8 cellular contexts compared by ENCODE assay signal in genomic region chr1:116418091-116418830, GRCh38. TPM values are rescaled to one million over a fixed set of nuclear protein-coding genes. Genes with fewer than 3 reads are reported as not detected.
DNase-seq lines count a peak whose midpoint lies in the region; ATAC-seq, FAIRE-seq and TF ChIP-seq lines count a peak whose summit lies in the region.

No MANE protein-coding gene starts in this region.

- peak; percentile 88 to 97 for ATAC-seq in activated naive CD4-positive, alpha-beta T cell treated with anti-CD3 and anti-CD28 coated beads, Interleukin-2, amount 50 U/mL, for 72 hours
- ATAC-seq in pancreas = peak; percentile 88 to 95 (median 91)

- H3K36me3 ChIP-seq in H7 (replicated peaks; ENCODE audit: control insufficient read depth, insufficient read depth, low read length) = no peaks in the 10 kb centered on the region
- no peaks in the 10 kb centered on the region for H3K36me3 ChIP-seq in MG63
- no peaks in the 10 kb centered on the region for H3K36me3 ChIP-seq in SK-N-SH (replicated peaks in 1 of 2; ENCODE audit: control insufficient read depth in 1 of 2, insufficient read depth in 2 of 2, low read length in 1 of 2)
- no peaks in the 10 kb centered on the region for H3K36me3 ChIP-seq in cardiac muscle cell
- H3K36me3 ChIP-seq in pancreas = no peaks in the 10 kb centered on the region
- H3K36me3 ChIP-seq in tibial artery = no peaks in the 10 kb centered on the region

- H3K79me2 ChIP-seq in SK-N-SH (ENCODE audit: insufficient read depth) = no peaks in the 10 kb centered on the region; the same call in 1 of the 2 replicates

- intact Hi-C loops in pancreas (cut with DNase I) (loop anchor here in 2 of 3 donors (10.0 kb wide), 1 partner anchor 57 kb away; no protein-coding TSS in a partner anchor), tibial artery (cut with DNase I; ENCODE audit: low total_unique reads) (loop anchor here (10.0 kb wide), 1 partner anchor 53 kb away; no protein-coding TSS in a partner anchor)

- no peak for FAIRE-seq in pancreas (lab: Jason Lieb, UNC)

- CTCF ChIA-PET in SK-N-SH (lab: Yijun Ruan, JAX) = interaction anchor here (0.6 to 7.3 kb wide), 12 partner anchors 10 to 295 kb away, joined by 3 to 63 read pairs (median 3); no protein-coding TSS in a partner anchor

- DNase-seq in GDM1 (lab: John Stamatoyannopoulos, UW) (peak; percentile 70), H7 (peak; percentile 87), MG63 (peak; percentile 91), SK-N-SH (peak; percentile 89), cardiac muscle cell (ENCODE audit: low read depth in 1 of 2, low spot score in 1 of 2) (peak; percentile 74 to 85), pancreas (peak; percentile 77 to 93 (median 82)), tibial artery (peak; percentile 71 to 87)
- DNase-seq in activated naive CD4-positive, alpha-beta T cell treated with anti-CD3 and anti-CD28 coated beads, Interleukin-2, amount 50 U/mL, for 72 hours (ENCODE audit: low spot score in 2 of 2) = peak; percentile 87

- H3K9me3 ChIP-seq in MG63 (no peaks in the 10 kb centered on the region), SK-N-SH (no peaks in the 10 kb centered on the region), cardiac muscle cell (ENCODE audit: low read depth) (no peaks in the 10 kb centered on the region), pancreas (no peaks in the 10 kb centered on the region), tibial artery (no peaks in the 10 kb centered on the region)

- H3K4me3 ChIP-seq in H7 (ENCODE audit: insufficient read depth, low read depth, low read length) = peak overlapping the region; percentile 87
- H3K4me3 ChIP-seq in MG63 = peak overlapping the region; percentile 71
- H3K4me3 ChIP-seq in SK-N-SH (ENCODE audit: low read depth in 2 of 2, low read length in 1 of 2) = peak overlapping the region; percentile 80 to 90
- H3K4me3 ChIP-seq in cardiac muscle cell = peak overlapping the region; percentile 49
- peak overlapping the region; percentile 46 to 74 (median 59) for H3K4me3 ChIP-seq in pancreas
- H3K4me3 ChIP-seq in tibial artery = peak overlapping the region; percentile 84 to 92

- peak overlapping the region; percentile 90 to 95 for H3K27ac Mint-ChIP-seq in activated naive CD4-positive, alpha-beta T cell treated with anti-CD3 and anti-CD28 coated beads, Interleukin-2, amount 50 U/mL, for 72 hours

- TF ChIP-seq EP300 in SK-N-SH (IDR thresholded peaks at IDR 0.05; ENCODE audit: borderline replicate concordance in 1 of 2, low read depth in 1 of 2, low read length in 1 of 2) = no peak; a peak in 1 of 4 replicates

- peak overlapping the region in 1 of 2 experiments; percentile 90; a peak in 3 of 4 replicates for H3K27ac ChIP-seq in SK-N-SH (ENCODE audit: low read depth in 2 of 2, low read length in 1 of 2)
- H3K27ac ChIP-seq in cardiac muscle cell = peak overlapping the region; percentile 99
- peak overlapping the region; percentile 43 to 72 (median 48) for H3K27ac ChIP-seq in pancreas
- H3K27ac ChIP-seq in tibial artery = peak overlapping the region; percentile 64 to 82

- H3K36me3 Mint-ChIP-seq in activated naive CD4-positive, alpha-beta T cell treated with anti-CD3 and anti-CD28 coated beads, Interleukin-2, amount 50 U/mL, for 72 hours = peaks cover 0 to 5% of the 10 kb centered on the region in 2 donors

- POLR2A ChIA-PET in SK-N-SH (lab: Yijun Ruan, JAX) = interaction anchor here (0.8 to 2.7 kb wide), 12 partner anchors 8 to 279 kb away, joined by 3 to 12 read pairs (median 4); no protein-coding TSS in a partner anchor

- no peaks in the 10 kb centered on the region for H3K9me3 Mint-ChIP-seq in activated naive CD4-positive, alpha-beta T cell treated with anti-CD3 and anti-CD28 coated beads, Interleukin-2, amount 50 U/mL, for 72 hours

- H3K4me2 ChIP-seq in SK-N-SH = peak overlapping the region; percentile 87

- peak overlapping the region; percentile 96 for H2AFZ ChIP-seq in SK-N-SH (ENCODE audit: low read depth)

- no peaks in the 10 kb centered on the region for H3F3A ChIP-seq in SK-N-SH (replicated peaks; ENCODE audit: insufficient read depth)

- no peaks in the 10 kb centered on the region for H4K20me1 ChIP-seq in SK-N-SH (ENCODE audit: insufficient read depth)

- no peaks in the 10 kb centered on the region for H3K9me2 ChIP-seq in SK-N-SH

- TF ChIP-seq CTCF in SK-N-SH (IDR thresholded peaks at IDR 0.05) (no peak), cardiac muscle cell (IDR thresholded peaks at IDR 0.05; ENCODE audit: low read depth, low read length) (no peak), pancreas (IDR thresholded peaks at IDR 0.05) (no peak), tibial artery (IDR thresholded peaks at IDR 0.05) (no peak)

- H3K4me1 ChIP-seq in SK-N-SH (ENCODE audit: control insufficient read depth in 1 of 2, insufficient read depth in 2 of 2, low read depth in 1 of 2, low read length in 1 of 2) = peaks cover 7 to 24% of the 10 kb centered on the region in 2 experiments; a peak in 3 of 4 replicates
- H3K4me1 ChIP-seq in cardiac muscle cell (ENCODE audit: low read depth) = peaks cover 64% of the 10 kb centered on the region
- peaks cover 2 to 20% (median 16%) of the 10 kb centered on the region in 3 donors for H3K4me1 ChIP-seq in pancreas
- H3K4me1 ChIP-seq in tibial artery = peaks cover 0 to 26% (median 14%) of the 10 kb centered on the region in 4 donors

- under 1% methylated on average over 34 of the region's 48 CpGs for WGBS in SK-N-SH (ENCODE audit: low lambda C conversion rate)
- 1 to 6% methylated on average over 48 of the region's 48 CpGs for WGBS in pancreas, 2 donors

- no peak; the same call in 1 of the 2 replicates for TF ChIP-seq RAD21 in SK-N-SH (IDR thresholded peaks at IDR 0.05; ENCODE audit: low read length)

- H3K27me3 ChIP-seq in H7 (ENCODE audit: control insufficient read depth, insufficient read depth, low read length) = no peaks in the 10 kb centered on the region
- H3K27me3 ChIP-seq in MG63 = no peaks in the 10 kb centered on the region
- H3K27me3 ChIP-seq in SK-N-SH (ENCODE audit: insufficient read depth) = no peaks in the 10 kb centered on the region
- no peaks in the 10 kb centered on the region for H3K27me3 ChIP-seq in cardiac muscle cell
- no peaks in the 10 kb centered on the region for H3K27me3 ChIP-seq in pancreas
- no peaks in the 10 kb centered on the region for H3K27me3 ChIP-seq in tibial artery

- peak overlapping the region; percentile 94 for H3K9ac ChIP-seq in SK-N-SH

TF ChIP-seq in SK-N-SH, 30 proteins besides CTCF, POLR2A, EP300 and RAD21 (continues in another document):
- TF ChIP-seq RFX5 (IDR thresholded peaks at IDR 0.05; ENCODE audit: low read length) (no peak), YY1 (IDR thresholded peaks at IDR 0.05; ENCODE audit: low read depth) (peak; percentile 61; the same call in 1 of the 2 replicates), FOXJ3 (CRISPR knock-in tag; IDR thresholded peaks at IDR 0.05) (no peak), ZBTB33 (IDR thresholded peaks at IDR 0.05; ENCODE audit: borderline replicate concordance, low read depth) (peak; percentile 96), FOSL2 (IDR thresholded peaks at IDR 0.05; ENCODE audit: borderline replicate concordance, low read depth) (no peak), MAX (IDR thresholded peaks at IDR 0.05; ENCODE audit: low read depth) (peak; percentile 85), ELF1 (IDR thresholded peaks at IDR 0.05) (peak; percentile 88), EZH2phosphoT487 (IDR thresholded peaks at IDR 0.05; ENCODE audit: borderline replicate concordance, low read depth) (no peak), USF2 (IDR thresholded peaks at IDR 0.05; ENCODE audit: borderline replicate concordance, low read depth, low read length) (no peak)

RNA-seq across cellular contexts. Expression of gene ATP1A1, which starts 45.2 kb away (rescaled TPM):
- total RNA-seq in H7 (2014; rRNA removed; shearing (Covaris generic)) = 80.2 and 81.8 TPM in 2 replicates
- 88.6 and 124 TPM in 2 replicates for total RNA-seq in MG63 (2014; rRNA removed; shearing (Covaris generic); ENCODE audit: low replicate concordance)
- 233 and 235 TPM in 2 replicates for polyA plus RNA-seq in SK-N-SH (2012; rRNA removed)
- 188 and 230 TPM in 2 replicates for polyA plus RNA-seq in SK-N-SH (2012; cell fraction: cytosol; rRNA removed)
- polyA plus RNA-seq in SK-N-SH (2012; cell fraction: nucleus; rRNA removed) = 183 and 211 TPM in 2 replicates
- total RNA-seq in activated naive CD4-positive, alpha-beta T cell treated with anti-CD3 and anti-CD28 coated beads, Interleukin-2, amount 50 U/mL, for 72 hours = 100 to 1,000 TPM; 220 to 337 TPM
- 754 and 1,350 TPM in 2 replicates for total RNA-seq in cardiac muscle cell
- polyA plus RNA-seq in cardiac muscle cell = 665 and 1,094 TPM in 2 replicates
- total RNA-seq in pancreas = 100 to 1,000 TPM; 338 to 735 (median 584) TPM
- 100 to 1,000 TPM; 226 to 459 TPM for polyA plus RNA-seq in pancreas
